8 cellular contexts compared by ENCODE assay signal in genomic region chr11:128451651-128452470, GRCh38.
DNase-seq lines count a peak whose midpoint lies in the region; ATAC-seq and TF ChIP-seq lines count a peak whose summit lies in the region.

No MANE protein-coding gene starts in this region.

- H3K9me3 Mint-ChIP-seq in naive thymus-derived CD8-positive, alpha-beta T cell = peaks cover 0 to 7% (median 0%) of the 10 kb centered on the region in 9 donors

- peak overlapping the region in 1 of 10 donors; percentile 2 for H3K4me3 Mint-ChIP-seq in naive thymus-derived CD8-positive, alpha-beta T cell

- peak overlapping the region in 8 of 10 donors; percentile 42 to 91 (median 80) for H3K27ac Mint-ChIP-seq in naive thymus-derived CD8-positive, alpha-beta T cell

- DNase-seq in AG09309 (ENCODE audit: low read depth) (no peak), NCI-H1092 treated with DMSO at 0.1 percent for 48 hours (lab: John Stamatoyannopoulos, UW) (peak; percentile 88), HPDE6-E6E7 (ENCODE audit: extremely low spot score) (no peak), dermis blood vessel endothelial cell (no peak), NOMO-1 treated with dmso at 0.1 percent for 144 hours (lab: John Stamatoyannopoulos, UW; ENCODE audit: unreplicated experiment) (no peak)
- no peak for DNase-seq in naive thymus-derived CD8-positive, alpha-beta T cell
- DNase-seq in stimulated activated CD4-positive, alpha-beta T cell treated with anti-CD3 and anti-CD28 coated beads, Interleukin-2, amount 100 ng/mL, for 24 hours = no peak

- ATAC-seq in naive thymus-derived CD8-positive, alpha-beta T cell = no peak

- no peaks in the 10 kb centered on the region for H3K27me3 Mint-ChIP-seq in naive thymus-derived CD8-positive, alpha-beta T cell

- POLR2A ChIA-PET in naive thymus-derived CD8-positive, alpha-beta T cell (lab: Charles Lee) = interaction anchor here (0.8 to 2.0 kb wide), 8 partner anchors 10 to 129 kb away, joined by 3 to 6 read pairs (median 3); no protein-coding TSS in a partner anchor

- no peak for TF ChIP-seq CTCF in AG09309 (IDR thresholded peaks at IDR 0.05; ENCODE audit: control insufficient read depth, insufficient read depth, low read depth, low read length, missing control alignments)

- peak overlapping the region; percentile 57 for H3K27ac ChIP-seq in cingulate gyrus (ENCODE audit: low read depth, low read length)

- H3K4me3 ChIP-seq in AG09309 (ENCODE audit: control insufficient read depth, low read depth, low read length) = peak overlapping the region; percentile 7

- peaks cover 0 to 21% (median 14%) of the 10 kb centered on the region in 3 donors for H3K36me3 Mint-ChIP-seq in naive thymus-derived CD8-positive, alpha-beta T cell

- peaks cover 34 to 69% (median 63%) of the 10 kb centered on the region in 4 donors for H3K4me1 Mint-ChIP-seq in naive thymus-derived CD8-positive, alpha-beta T cell
